15 cellular contexts compared by ENCODE assay signal in the genomic region with DNA sequence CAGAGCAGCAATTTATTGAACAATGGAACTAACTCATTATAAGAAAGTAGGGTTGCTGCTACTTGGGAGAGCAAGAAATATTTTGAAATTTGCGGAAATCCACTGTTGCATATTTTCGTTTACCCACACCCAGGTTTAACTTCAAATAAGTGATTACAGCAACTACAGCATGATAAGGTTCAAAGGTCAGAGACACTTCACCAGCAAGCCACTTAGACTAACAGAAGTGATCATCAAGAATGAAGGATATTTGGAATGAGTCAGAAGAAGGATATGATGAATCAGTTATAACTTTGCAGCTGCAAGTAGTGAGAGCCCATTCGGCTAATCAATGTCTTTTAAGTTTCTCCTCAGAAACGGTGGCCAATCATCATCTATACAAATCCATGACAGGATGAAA.
DNase-seq lines count a peak whose midpoint lies in the region; ATAC-seq and TF ChIP-seq lines count a peak whose summit lies in the region.
"Had no signal": no experiment of that assay in that cellular context is flagged by ENCODE, and none has a peak within 500 bp of the region (broad histone marks: within the 10 kb centered on the region; RNA-seq: fewer than 3 reads in every experiment).

No MANE protein-coding gene starts in this region.

- H3K4me1 ChIP-seq in skeletal muscle satellite cell (ENCODE audit: control insufficient read depth, insufficient read depth, low read length) (peaks cover 22% of the 10 kb centered on the region), tibial nerve (no peaks in the 10 kb centered on the region)

- H3K9me3 ChIP-seq in skeletal muscle satellite cell (replicated peaks; ENCODE audit: low read length) (no peaks in the 10 kb centered on the region), tibial nerve (no peaks in the 10 kb centered on the region)
- H3K9me3 ChIP-seq: thoracic aorta had no signal

- POLR2A ChIA-PET in RWPE1 (lab: Yijun Ruan, JAX; ENCODE audit: low non-redundant PET) = no interaction called here

- H3K4me2 ChIP-seq in skeletal muscle satellite cell (ENCODE audit: low read length) = peak overlapping the region; percentile 62

- TF ChIP-seq CTCF in RWPE1 (conservative IDR thresholded peaks at IDR 0.05; ENCODE audit: low read depth) (no peak), epithelial cell of proximal tubule (conservative IDR thresholded peaks at IDR 0.05; ENCODE audit: low read depth, low read length) (no peak), tibial nerve (IDR thresholded peaks at IDR 0.05) (no peak)

- H3K27me3 ChIP-seq in skeletal muscle satellite cell (ENCODE audit: control insufficient read depth, insufficient read depth, low read length) = no peaks in the 10 kb centered on the region
- H3K27me3 ChIP-seq in tibial nerve = no peaks in the 10 kb centered on the region

- DNase-seq in HCEC 1CT (peak; percentile 88), RWPE1 (ENCODE audit: low spot score) (peak; percentile 46), epithelial cell of proximal tubule (ENCODE audit: low read depth) (peak; percentile 35), NOMO-1 treated with DMSO at 0.1 percent for 48 hours (lab: John Stamatoyannopoulos, UW; ENCODE audit: unreplicated experiment) (no peak), tibial nerve (ENCODE audit: low spot score in 2 of 2) (no peak)
- DNase-seq: activated naive CD4-positive, alpha-beta T cell treated with anti-CD3 and anti-CD28 coated beads, Interleukin-2, amount 50 U/mL, for 16 hours; activated T-cell treated with anti-CD3 and anti-CD28 coated beads for 4 hours; left ventricle myocardium superior; NCI-H1694; NCI-H446 treated with DMSO at 0.1 percent for 48 hours; small intestine had no signal

- no peak for TF ChIP-seq EP300 in tibial nerve (IDR thresholded peaks at IDR 0.05)

- TF ChIP-seq POLR2A in tibial nerve (IDR thresholded peaks at IDR 0.05) = no peak

- H3K36me3 ChIP-seq in skeletal muscle satellite cell (ENCODE audit: insufficient read depth, low read length) (no peaks in the 10 kb centered on the region), tibial nerve (no peaks in the 10 kb centered on the region)
- H3K36me3 ChIP-seq: thoracic aorta had no signal

- H3K9ac ChIP-seq in skeletal muscle satellite cell (ENCODE audit: low read depth, low read length) = peak overlapping the region; percentile 40

- H3K4me3 ChIP-seq in epithelial cell of proximal tubule (ENCODE audit: low read depth, low read length) (no peak overlapping the region), skeletal muscle satellite cell (ENCODE audit: low read length) (peak overlapping the region; percentile 30), tibial nerve (no peak overlapping the region)
- H3K4me3 ChIP-seq: thoracic aorta had no signal

- 89 to 91% methylated on average over 4 of the region's 4 CpGs for WGBS in tibial nerve, 2 donors

- ATAC-seq in HG03460 (IDR thresholded peaks at IDR 0.05; ENCODE audit: unreplicated experiment) = no peak
- ATAC-seq: left ventricle myocardium superior had no signal

- H3K27ac ChIP-seq in RWPE1 = no peak overlapping the region
- no peak overlapping the region for H3K27ac ChIP-seq in tibial nerve
- H3K27ac ChIP-seq: C4-2B, thoracic aorta had no signal

- CTCF ChIA-PET in RWPE1 (lab: Yijun Ruan, JAX) = interaction anchor here (0.6 kb wide), 1 partner anchor 103 kb away, joined by 3 read pairs; no protein-coding TSS in a partner anchor

Comparison
In these comparisons a context has a peak if more than half of its experiments do, and no peak if none do; other contexts are left out.
1. DNase-seq: peak in HCEC 1CT (single experiment), RWPE1 (single experiment) and epithelial cell of proximal tubule (single experiment); none in NOMO-1 treated with DMSO at 0.1 percent for 48 hours (single experiment) and tibial nerve (0 of 2).